Comparison of ENCODE assay signal across 8 cellular contexts in the genomic region with DNA sequence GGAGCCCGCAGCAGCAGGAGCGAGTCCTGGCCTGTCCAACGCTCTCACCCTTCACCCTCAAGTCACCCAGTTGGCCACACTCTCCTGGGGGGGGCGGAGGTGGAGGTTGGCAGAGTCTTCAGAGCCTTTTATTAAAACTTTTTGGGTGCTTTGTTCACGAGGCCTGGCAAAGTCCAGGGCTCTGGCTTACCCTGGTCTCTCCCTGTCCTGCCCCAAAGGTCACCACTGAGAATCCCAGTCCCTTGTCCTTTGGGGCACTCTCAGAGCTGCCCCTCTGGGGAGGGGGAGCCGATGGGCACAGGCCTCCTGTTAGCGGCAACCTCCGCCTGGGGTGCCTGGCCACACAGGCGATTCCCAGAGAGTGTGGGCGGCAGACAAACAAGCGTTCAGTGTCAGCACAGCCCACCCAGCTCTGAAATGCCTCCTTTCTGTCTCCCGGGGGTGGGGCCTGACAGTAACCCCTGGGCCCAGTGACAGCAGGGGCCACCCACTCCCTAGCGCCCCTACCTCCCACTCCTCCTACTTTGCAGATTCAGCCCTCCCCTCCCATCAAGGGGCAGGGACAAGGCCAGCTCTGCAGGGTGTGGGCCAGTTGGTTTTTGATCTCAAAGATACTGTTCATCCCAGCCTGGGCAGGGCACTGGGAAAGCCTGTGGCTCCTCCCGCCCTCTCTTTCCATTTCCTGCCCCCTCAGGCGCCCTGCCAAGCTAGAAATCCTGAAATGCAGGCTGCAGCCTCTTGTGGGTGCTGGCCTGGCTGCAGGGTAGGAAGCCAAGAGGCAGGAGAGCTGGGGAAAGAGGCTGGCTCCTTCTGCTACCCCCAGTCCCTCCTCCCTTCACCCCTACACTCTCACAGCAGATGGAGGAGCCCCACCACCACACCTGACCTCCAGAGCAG. TPM values are rescaled to one million over a fixed set of nuclear protein-coding genes. Genes with fewer than 3 reads are reported as not detected.
DNase-seq lines count a peak whose midpoint lies in the region; TF ChIP-seq lines count a peak whose summit lies in the region.

No MANE protein-coding gene starts in this region.

- no peaks in the 10 kb centered on the region for H3K27me3 ChIP-seq in testis

- no peaks in the 10 kb centered on the region for H3K36me3 ChIP-seq in testis (ENCODE audit: low read depth, missing control alignments)

- H3K4me3 Mint-ChIP-seq in nephron: peak overlapping the region in 2 of 3 experiments; percentile 22 to 25
- no peak overlapping the region for H3K4me3 Mint-ChIP-seq in activated CD4-positive, alpha-beta memory T cell treated with anti-CD3 and anti-CD28 coated beads for 36 hours

- peak; percentile 82 for DNase-seq in COLO829 (ENCODE audit: low spot score)
- peak; percentile 73 for DNase-seq in NCI-H2029 (lab: John Stamatoyannopoulos, UW)
- DNase-seq in erythroblast (lab: John Stamatoyannopoulos, UW): peak; percentile 24
- no peak for DNase-seq in activated CD4-positive, alpha-beta memory T cell treated with anti-CD3 and anti-CD28 coated beads for 36 hours
- no peak for DNase-seq in NK-92 treated with Interleukin-12 subunit alpha and Interleukin-12 subunit beta, amount 100 ng/mL, for 24 hours (lab: John Stamatoyannopoulos, UW)
- DNase-seq in testis: no peak
- DNase-seq in GDM1 (lab: John Stamatoyannopoulos, UW): no peak

- peaks cover 16% of the 10 kb centered on the region for H3K27me3 Mint-ChIP-seq in nephron (ENCODE audit: low read depth)
- H3K27me3 Mint-ChIP-seq in activated CD4-positive, alpha-beta memory T cell treated with anti-CD3 and anti-CD28 coated beads for 36 hours: peaks cover 20% of the 10 kb centered on the region

- POLR2A ChIA-PET in activated CD4-positive, alpha-beta memory T cell treated with anti-CD3 and anti-CD28 coated beads for 36 hours (lab: Charles Lee): interaction anchor here (0.6 kb wide), 1 partner anchor 138 kb away, joined by 5 read pairs; no protein-coding TSS in a partner anchor

- H3K4me3 ChIP-seq in testis: no peak overlapping the region

- H3K27ac Mint-ChIP-seq in nephron: peak overlapping the region in 2 of 3 experiments; percentile 70 to 82
- H3K27ac Mint-ChIP-seq in activated CD4-positive, alpha-beta memory T cell treated with anti-CD3 and anti-CD28 coated beads for 36 hours: no peak overlapping the region

- no peaks in the 10 kb centered on the region for H3K36me3 Mint-ChIP-seq in nephron (ENCODE audit: low read depth)
- H3K36me3 Mint-ChIP-seq in activated CD4-positive, alpha-beta memory T cell treated with anti-CD3 and anti-CD28 coated beads for 36 hours: no peaks in the 10 kb centered on the region

- WGBS in testis, 2 donors: 57 to 70% methylated on average over 9 to 15 of the region's 15 CpGs

- CTCF ChIA-PET in activated CD4-positive, alpha-beta memory T cell treated with anti-CD3 and anti-CD28 coated beads for 36 hours (lab: Charles Lee): interaction anchor here (0.6 kb wide), 1 partner anchor 973 kb away, joined by 4 read pairs; no protein-coding TSS in a partner anchor

- peaks cover 7% of the 10 kb centered on the region for H3K4me1 ChIP-seq in testis

- intact Hi-C loops in activated CD4-positive, alpha-beta memory T cell treated with anti-CD3 and anti-CD28 coated beads for 36 hours (cut with micrococcal nuclease): no loop called here
- intact Hi-C loops in testis (cut with DNase I; ENCODE audit: low total_unique reads): no loop called here

- no peaks in the 10 kb centered on the region for H3K9me3 ChIP-seq in testis

- no peaks in the 10 kb centered on the region for H3K9me3 Mint-ChIP-seq in nephron
- no peaks in the 10 kb centered on the region for H3K9me3 Mint-ChIP-seq in activated CD4-positive, alpha-beta memory T cell treated with anti-CD3 and anti-CD28 coated beads for 36 hours

- H3K27ac ChIP-seq in testis: peak overlapping the region in 1 of 2 donors; percentile 14

- TF ChIP-seq POLR2A in erythroblast (IDR thresholded peaks at IDR 0.05; ENCODE audit: low read length): no peak
- TF ChIP-seq POLR2A in testis (IDR thresholded peaks at IDR 0.05): no peak

- TF ChIP-seq CTCF in nephron (IDR thresholded peaks at IDR 0.05; ENCODE audit: unreplicated experiment in 3 of 3) (no peak), testis (IDR thresholded peaks at IDR 0.05) (no peak)

- peaks cover 30% of the 10 kb centered on the region for H3K4me1 Mint-ChIP-seq in nephron
- H3K4me1 Mint-ChIP-seq in activated CD4-positive, alpha-beta memory T cell treated with anti-CD3 and anti-CD28 coated beads for 36 hours (ENCODE audit: low read depth): peaks cover 4% of the 10 kb centered on the region

RNA-seq across cellular contexts. Expression of a gene that starts 36.6 kb away (rescaled TPM):
- not detected for total RNA-seq in activated CD4-positive, alpha-beta memory T cell treated with anti-CD3 and anti-CD28 coated beads for 36 hours
- total RNA-seq in testis: 10 to 100 TPM in 1 of 2 donors, 1 to 10 TPM in 1; 9.3 to 13.1 TPM
- 18.4 TPM for polyA plus RNA-seq in testis (ENCODE audit: insufficient read depth, low read depth, low replicate concordance)

Comparison
In these comparisons a context has a peak if more than half of its experiments do, and no peak if none do; other contexts are left out.
1. DNase-seq: peak in COLO829 (single experiment), NCI-H2029 (single experiment) and erythroblast (2 of 2); none in activated CD4-positive, alpha-beta memory T cell treated with anti-CD3 and anti-CD28 coated beads for 36 hours (single experiment), NK-92 treated with Interleukin-12 subunit alpha and Interleukin-12 subunit beta, amount 100 ng/mL, for 24 hours (single experiment), testis (single experiment) and GDM1 (single experiment).
2. RNA of a gene that starts 36.6 kb away (total RNA-seq): 9.3 to 13.1 TPM in testis; not detected in activated CD4-positive, alpha-beta memory T cell treated with anti-CD3 and anti-CD28 coated beads for 36 hours; every median in the first group is over 10 times any median in the second.